In the genomic region with DNA sequence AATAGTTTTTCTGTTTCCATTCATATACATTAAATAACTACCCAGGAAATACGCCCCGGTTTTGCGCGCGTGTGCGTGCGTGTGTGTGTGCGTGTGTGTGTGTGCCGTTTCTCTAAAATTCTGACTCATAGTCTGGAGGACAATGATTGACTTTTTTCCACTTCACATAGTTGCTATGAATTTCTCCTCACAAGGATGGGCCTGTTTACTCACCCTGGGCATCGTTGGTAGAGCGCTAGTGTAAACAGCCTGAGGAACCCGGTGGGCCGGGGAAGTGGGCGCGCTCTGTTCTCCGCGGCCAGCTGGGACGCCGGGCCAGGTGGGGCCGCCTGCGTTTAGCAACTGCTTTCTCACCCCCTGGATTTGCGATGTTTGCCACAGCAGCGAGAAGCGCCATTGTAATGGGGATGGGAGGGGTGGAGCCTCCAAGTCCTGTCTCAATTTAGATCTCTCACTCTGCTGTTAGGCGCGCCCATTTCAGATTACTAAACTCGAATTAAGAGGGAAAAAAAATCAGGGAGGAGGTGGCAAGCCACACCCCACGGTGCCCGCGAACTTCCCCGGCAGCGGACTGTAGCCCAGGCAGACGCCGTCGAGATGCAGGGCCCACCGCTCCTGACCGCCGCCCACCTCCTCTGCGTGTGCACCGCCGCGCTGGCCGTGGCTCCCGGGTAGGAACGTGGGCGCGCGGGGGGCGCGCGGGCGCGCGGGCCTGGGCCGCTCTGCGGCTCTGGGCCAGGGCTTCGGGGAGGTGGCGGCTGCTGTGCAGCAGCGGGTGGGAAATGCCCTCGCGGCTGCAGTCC, we compare ENCODE assay signal across 8 cellular contexts. TPM values are rescaled to one million over a fixed set of nuclear protein-coding genes. Genes with fewer than 3 reads are reported as not detected.
DNase-seq lines count a peak whose midpoint lies in the region; ATAC-seq and TF ChIP-seq lines count a peak whose summit lies in the region.

A gene (plus strand): TSS at position 585 of the 803 bp plus-strand sequence. CDS start 13 bp downstream, at position 598.

- DNase-seq in DMS 273 treated with DMSO at 0.1 percent for 48 hours (lab: John Stamatoyannopoulos, UW) (peak; percentile 42), IMR-90 (peak; percentile 73), astrocyte of the hippocampus (ENCODE audit: low read depth, low spot score) (peak; percentile 75), cortex of kidney (lab: John Stamatoyannopoulos, UW) (no peak)
- DNase-seq in T-helper 2 cell treated with Interferon-gamma antibody and Interleukin-4, amounts not matched to agents 5 μg/mL and 100 μg/mL, for 36 hours (ENCODE audit: low spot score) = peak; percentile 83

- peak within 1 kb of the TSS; percentile 81 for H2BK15ac ChIP-seq in IMR-90 (ENCODE audit: low read depth, low read length)

- peaks cover 9% of the 10 kb centered on the region for H3K9me1 ChIP-seq in IMR-90 (ENCODE audit: insufficient read depth, low read length)

- intact Hi-C loops in IMR-90 (cut with micrococcal nuclease) = no loop called here

- peak within 1 kb of the TSS; percentile 62 to 89 for H4K8ac ChIP-seq in IMR-90 (ENCODE audit: low read depth in 2 of 2, low read length in 2 of 2)

- H4K91ac ChIP-seq in IMR-90 (ENCODE audit: insufficient read depth, low read depth, low read length) = peak within 1 kb of the TSS; percentile 83

- POLR2A ChIA-PET in IMR-90 (lab: Charles Lee; ENCODE audit: unreplicated experiment) = no interaction called here

- H3K27me3 Mint-ChIP-seq in T-helper 2 cell treated with Interferon-gamma antibody and Interleukin-4, amounts not matched to agents 5 μg/mL and 100 μg/mL, for 36 hours (ENCODE audit: low read depth) = peaks cover 2% of the 10 kb centered on the region

- H3K4me1 ChIP-seq in IMR-90 (ENCODE audit: control insufficient read depth, insufficient read depth, low read length) (peaks cover 6% of the 10 kb centered on the region), skeletal muscle satellite cell (ENCODE audit: control insufficient read depth, insufficient read depth, low read length) (peaks cover 41% of the 10 kb centered on the region)

- WGBS in IMR-90 (ENCODE audit: extremely low coverage in 2 of 2, insufficient read length in 1 of 2), 2 experiments = no CpG with 5 or more reads among the region's 61 CpGs

- TF ChIP-seq CTCF in IMR-90 (conservative IDR thresholded peaks at IDR 0.05; ENCODE audit: low read depth, low read length) = no peak

- peaks cover 8% of the 10 kb centered on the region for H3K9me3 Mint-ChIP-seq in T-helper 2 cell treated with Interferon-gamma antibody and Interleukin-4, amounts not matched to agents 5 μg/mL and 100 μg/mL, for 36 hours

- TF ChIP-seq RAD21 in IMR-90 (IDR thresholded peaks at IDR 0.05; ENCODE audit: low read length) = no peak

- BruUV-seq in IMR-90 (replicated peaks; lab: Mats Ljungman, UMichigan) = no TSS peak

- no peaks in the 10 kb centered on the region for H3K27me3 ChIP-seq in IMR-90 (ENCODE audit: control insufficient read depth, insufficient read depth, low read length)
- no peaks in the 10 kb centered on the region for H3K27me3 ChIP-seq in skeletal muscle satellite cell (ENCODE audit: control insufficient read depth, insufficient read depth, low read length)

- H2BK120ac ChIP-seq in IMR-90 (ENCODE audit: low read depth, low read length) = peak within 1 kb of the TSS; percentile 92

- peak within 1 kb of the TSS; percentile 71 for H3K27ac ChIP-seq in IMR-90 (ENCODE audit: insufficient read depth, low read length)

- peaks cover 15 to 36% of the 10 kb centered on the region in 2 experiments for H3K79me1 ChIP-seq in IMR-90 (ENCODE audit: low read depth in 1 of 2, low read length in 2 of 2)

- H4K20me1 ChIP-seq in IMR-90 (ENCODE audit: insufficient read depth, low read length) = no peaks in the 10 kb centered on the region

- peak within 1 kb of the TSS; percentile 35 for H2AK9ac ChIP-seq in IMR-90 (replicated peaks; ENCODE audit: low read depth, low read length, poor library complexity)

- peaks cover 30% of the 10 kb centered on the region for H3K36me3 Mint-ChIP-seq in T-helper 2 cell treated with Interferon-gamma antibody and Interleukin-4, amounts not matched to agents 5 μg/mL and 100 μg/mL, for 36 hours (ENCODE audit: low read depth)

- in situ Hi-C loops in IMR-90 (cut with MboI; ENCODE audit: low sequenced_read_pairs) = no loop called here

- CTCF ChIA-PET in IMR-90 (lab: Yijun Ruan, JAX) = interaction anchor here (0.7 to 1.0 kb wide), 2 partner anchors 27 to 192 kb away, joined by 3 to 5 read pairs; no protein-coding TSS in a partner anchor

- H3K9me3 ChIP-seq in IMR-90 (ENCODE audit: control insufficient read depth, insufficient read depth, low read length) (no peaks in the 10 kb centered on the region), skeletal muscle satellite cell (replicated peaks; ENCODE audit: low read length) (no peaks in the 10 kb centered on the region)

- H3K56ac ChIP-seq in IMR-90 (ENCODE audit: extremely low read depth, insufficient read depth, low read length) = peak within 1 kb of the TSS; percentile 73

- peak within 1 kb of the TSS; percentile 72; the same call in 1 of the 2 replicates for H2BK20ac ChIP-seq in IMR-90 (ENCODE audit: low read depth, low read length)

- H3K4me3 ChIP-seq in IMR-90 (ENCODE audit: insufficient read depth, low read depth, low read length) (peak within 1 kb of the TSS; percentile 74), iPS-11a (ENCODE audit: low read depth, low read length) (peak within 1 kb of the TSS; percentile 56), skeletal muscle satellite cell (ENCODE audit: low read length) (peak within 1 kb of the TSS; percentile 74)

- TF ChIP-seq POLR2A in IMR-90 (IDR thresholded peaks at IDR 0.05; ENCODE audit: low read depth, low read length) = no peak

- H3K4me3 Mint-ChIP-seq in T-helper 2 cell treated with Interferon-gamma antibody and Interleukin-4, amounts not matched to agents 5 μg/mL and 100 μg/mL, for 36 hours = peak within 1 kb of the TSS; percentile 85

- H3K9ac ChIP-seq in IMR-90 (ENCODE audit: low read depth, low read length) (peak within 1 kb of the TSS; percentile 79), skeletal muscle satellite cell (ENCODE audit: low read depth, low read length) (peak within 1 kb of the TSS; percentile 93)

- H3K4me2 ChIP-seq in IMR-90 (ENCODE audit: low read depth, low read length) (peak within 1 kb of the TSS; percentile 96), skeletal muscle satellite cell (ENCODE audit: low read length) (peak within 1 kb of the TSS; percentile 91)

- dilution Hi-C loops in IMR-90 (cut with HindIII; ENCODE audit: low sequenced_read_pairs, unreplicated experiment) = no loop called here

- peak within 1 kb of the TSS; percentile 95 for H2AFZ ChIP-seq in IMR-90 (replicated peaks; ENCODE audit: low read length, poor library complexity)

- H2BK5ac ChIP-seq in IMR-90 (ENCODE audit: low read depth, low read length, poor library complexity, severe bottlenecking) = peak within 1 kb of the TSS; percentile 79

- H3K4ac ChIP-seq in IMR-90 (ENCODE audit: low read depth, low read length) = peak within 1 kb of the TSS; percentile 89

- H3K36me3 ChIP-seq in IMR-90 (ENCODE audit: control insufficient read depth, insufficient read depth, low read length) (no peaks in the 10 kb centered on the region), skeletal muscle satellite cell (ENCODE audit: insufficient read depth, low read length) (no peaks in the 10 kb centered on the region)

- peak within 1 kb of the TSS; percentile 15; the same call in 1 of the 2 replicates for H2AK5ac ChIP-seq in IMR-90 (ENCODE audit: low read depth, low read length)

- H3K18ac ChIP-seq in IMR-90 (ENCODE audit: low read depth, low read length) = peak within 1 kb of the TSS; percentile 90

- H3K14ac ChIP-seq in IMR-90 (replicated peaks; ENCODE audit: low read depth, low read length) = peak within 1 kb of the TSS; percentile 88

- peak within 1 kb of the TSS; percentile 94 for H3K23ac ChIP-seq in IMR-90 (ENCODE audit: low read depth, low read length)

- ATAC-seq in GM21528 (IDR thresholded peaks at IDR 0.05; ENCODE audit: low FRiP score, unreplicated experiment) = peak; percentile 56
- ATAC-seq in IMR-90 (ENCODE audit: low read depth) = peak; percentile 81

- peaks cover 44% of the 10 kb centered on the region for H3K4me1 Mint-ChIP-seq in T-helper 2 cell treated with Interferon-gamma antibody and Interleukin-4, amounts not matched to agents 5 μg/mL and 100 μg/mL, for 36 hours (ENCODE audit: low read depth)

- H4K5ac ChIP-seq in IMR-90 (ENCODE audit: low read depth, low read length) = peak within 1 kb of the TSS; percentile 97

- peak within 1 kb of the TSS; percentile 98 for H3K27ac Mint-ChIP-seq in T-helper 2 cell treated with Interferon-gamma antibody and Interleukin-4, amounts not matched to agents 5 μg/mL and 100 μg/mL, for 36 hours

TF ChIP-seq in IMR-90, 13 proteins besides CTCF, POLR2A, EP300 and RAD21 (continues in another document):
- TF ChIP-seq NFE2L2 (IDR thresholded peaks at IDR 0.05; ENCODE audit: low read depth, low read length) = no peak
- TF ChIP-seq MAFK (IDR thresholded peaks at IDR 0.05; ENCODE audit: low read depth, low read length) = no peak
- TF ChIP-seq FOS (IDR thresholded peaks at IDR 0.05; ENCODE audit: low read depth, low read length) = peak; percentile 46
- TF ChIP-seq MAZ (IDR thresholded peaks at IDR 0.05; ENCODE audit: borderline replicate concordance, low read depth, low read length) = no peak
- TF ChIP-seq, protein P1, sequence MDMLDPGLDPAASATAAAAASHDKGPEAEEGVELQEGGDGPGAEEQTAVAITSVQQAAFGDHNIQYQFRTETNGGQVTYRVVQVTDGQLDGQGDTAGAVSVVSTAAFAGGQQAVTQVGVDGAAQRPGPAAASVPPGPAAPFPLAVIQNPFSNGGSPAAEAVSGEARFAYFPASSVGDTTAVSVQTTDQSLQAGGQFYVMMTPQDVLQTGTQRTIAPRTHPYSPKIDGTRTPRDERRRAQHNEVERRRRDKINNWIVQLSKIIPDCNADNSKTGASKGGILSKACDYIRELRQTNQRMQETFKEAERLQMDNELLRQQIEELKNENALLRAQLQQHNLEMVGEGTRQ (IDR thresholded peaks at IDR 0.05; ENCODE audit: low read depth, low read length) = no peak
- no peak for TF ChIP-seq RFX5 (IDR thresholded peaks at IDR 0.05; ENCODE audit: low read depth, low read length)
- TF ChIP-seq BHLHE40 (IDR thresholded peaks at IDR 0.05; ENCODE audit: low read depth, low read length) = peak; percentile 13; the same call in 1 of the 2 replicates
- no peak for TF ChIP-seq CEBPB (IDR thresholded peaks at IDR 0.05; ENCODE audit: low read depth, low read length)
- TF ChIP-seq RCOR1 (IDR thresholded peaks at IDR 0.05; ENCODE audit: insufficient replicate concordance, low read length) = no peak
- TF ChIP-seq MXI1 (IDR thresholded peaks at IDR 0.05; ENCODE audit: borderline replicate concordance, low read depth, low read length) = no peak
- no peak for TF ChIP-seq SMC3 (IDR thresholded peaks at IDR 0.05; ENCODE audit: low read depth, low read length)

RNA-seq across cellular contexts. Expression of the gene that starts here (rescaled TPM):
- 5.0 and 7.2 TPM in 2 replicates for total RNA-seq in IMR-90 (2012; rRNA removed)
- 2.6 and 3.6 TPM in 2 replicates for polyA plus RNA-seq in IMR-90 (2012; rRNA removed)
- 0.88 and 1.2 TPM in 2 replicates for polyA plus RNA-seq in IMR-90 (2012; cell fraction: cytosol; rRNA removed)
- 0.77 and 3.6 TPM in 2 replicates for polyA plus RNA-seq in IMR-90 (2012; cell fraction: nucleus; rRNA removed; ENCODE audit: low replicate concordance)
- 47.8 and 48.9 TPM in 2 replicates for total RNA-seq in skeletal muscle satellite cell (2012; rRNA removed)
